In genomic region chr4:82560853-82561744, GRCh38 we compare ENCODE assay signal across 8 cellular contexts. TPM values are rescaled to one million over a fixed set of nuclear protein-coding genes. Genes with fewer than 3 reads are reported as not detected.
A peak's percentile ranks its signal among the peaks of the same experiment; 100 is the strongest.
DNase-seq lines count a peak whose midpoint lies in the region; ATAC-seq, FAIRE-seq and TF ChIP-seq lines count a peak whose summit lies in the region.

No MANE protein-coding gene starts in this region.

- peaks cover 13% of the 10 kb centered on the region for H3K4me1 Mint-ChIP-seq in CD4-positive, alpha-beta T cell (ENCODE audit: low read depth)

- no peak overlapping the region for H3K56ac ChIP-seq in H1 (replicated peaks; ENCODE audit: insufficient read length, low read depth, low read length)

- no peak overlapping the region for H2BK120ac ChIP-seq in H1 (replicated peaks; ENCODE audit: low read depth, low read length)

- H3K4me1 ChIP-seq in H1 (replicated peaks in 1 of 4; ENCODE audit: control insufficient read depth in 3 of 4, insufficient read depth in 4 of 4, low read length in 3 of 4), result peaks cover 0 to 6% (median 4%) of the 10 kb centered on the region in 4 experiments; a peak in 6 of 7 replicates
- peaks cover 0 to 4% of the 10 kb centered on the region in 2 donors for H3K4me1 ChIP-seq in muscle layer of duodenum (ENCODE audit: control insufficient read depth in 1 of 2, insufficient read depth in 2 of 2, low read length in 2 of 2)

- TF ChIP-seq RAD21 in H1 (IDR thresholded peaks at IDR 0.05 in 1 of 2, conservative IDR thresholded peaks at IDR 0.05 in 1 of 2; ENCODE audit: low read depth in 2 of 2, low read length in 2 of 2), result no peak

- H3K4ac ChIP-seq in H1 (replicated peaks; ENCODE audit: insufficient read length, low read depth, low read length), result no peak overlapping the region

- H2BK15ac ChIP-seq in H1 (ENCODE audit: low read length), result no peak overlapping the region; the same call in 1 of the 2 replicates

- POLR2A ChIA-PET in CD4-positive, alpha-beta T cell (lab: Charles Lee), result no interaction called here
- POLR2A ChIA-PET in H1 (lab: Charles Lee; ENCODE audit: partially characterized antibody), result interaction anchor here (1.9 kb wide), 1 partner anchor 132 kb away, joined by 5 read pairs; no protein-coding TSS in a partner anchor

- no peaks in the 10 kb centered on the region for H3K79me1 ChIP-seq in H1 (ENCODE audit: low read depth, low read length)

- no peak overlapping the region for H2AK5ac ChIP-seq in H1 (ENCODE audit: low read depth, low read length)

- no peak overlapping the region for H3K27ac ChIP-seq in CD4-positive, alpha-beta T cell (ENCODE audit: low read depth, low read length)
- H3K27ac ChIP-seq in H1 (ENCODE audit: low read depth, low read length), result no peak overlapping the region
- no peak overlapping the region for H3K27ac ChIP-seq in muscle layer of duodenum (ENCODE audit: low read length)

- H3K18ac ChIP-seq in H1 (ENCODE audit: extremely low read depth, low read length), result no peak overlapping the region

- no peaks in the 10 kb centered on the region for H3K79me2 ChIP-seq in H1 (ENCODE audit: control insufficient read depth in 1 of 2, insufficient read depth in 2 of 2, low read length in 2 of 2)

- TF ChIP-seq EP300 in H1 (IDR thresholded peaks at IDR 0.05; ENCODE audit: borderline replicate concordance in 1 of 2, low read depth in 2 of 2, low read length in 2 of 2), result no peak

- intact Hi-C loops in CD4-positive, alpha-beta T cell (cut with DNase I, micrococcal nuclease), result no loop called here

- H3K36me3 Mint-ChIP-seq in CD4-positive, alpha-beta T cell (ENCODE audit: low read depth), result no peaks in the 10 kb centered on the region

- peaks cover 5% of the 10 kb centered on the region; the same call in 1 of the 2 replicates for H3K23me2 ChIP-seq in H1 (ENCODE audit: low read depth, low read length)

- H4K8ac ChIP-seq in H1 (ENCODE audit: extremely low read depth, insufficient read depth, low read length), result no peak overlapping the region

- H3K9me3 Mint-ChIP-seq in CD4-positive, alpha-beta T cell, result no peaks in the 10 kb centered on the region

- 45% methylated on average over 17 of the region's 55 CpGs; no CpG with 5 or more reads in 1 of the 2 experiments for WGBS in H1 (ENCODE audit: extremely low coverage in 1 of 2, insufficient coverage in 1 of 2, insufficient read length in 1 of 2, insufficient replicate concordance in 2 of 2, low coverage in 1 of 2, low lambda C conversion rate in 2 of 2, missing lambda C conversion rate in 1 of 2), 2 experiments

- H3K9me3 ChIP-seq in CD4-positive, alpha-beta T cell (ENCODE audit: control insufficient read depth, low read length), result no peaks in the 10 kb centered on the region
- H3K9me3 ChIP-seq in H1 (ENCODE audit: insufficient read depth in 2 of 2, low read depth in 1 of 2, low read length in 1 of 2), result no peaks in the 10 kb centered on the region
- no peaks in the 10 kb centered on the region for H3K9me3 ChIP-seq in muscle layer of duodenum (ENCODE audit: control insufficient read depth in 1 of 2, low read length in 2 of 2)

- peak overlapping the region; percentile 60 to 73 (median 66) for H3K4me3 ChIP-seq in H1 (ENCODE audit: extremely low read depth in 1 of 4, insufficient read depth in 2 of 4, low read depth in 3 of 4, low read length in 4 of 4)
- H3K4me3 ChIP-seq in muscle layer of duodenum (ENCODE audit: low read depth in 1 of 2, low read length in 2 of 2), result peak overlapping the region; percentile 55 to 64

- H3K36me3 ChIP-seq in H1 (ENCODE audit: control insufficient read depth in 2 of 4, insufficient read depth in 4 of 4, low read length in 3 of 4) (no peaks in the 10 kb centered on the region), muscle layer of duodenum (ENCODE audit: control insufficient read depth in 1 of 2, insufficient read depth in 2 of 2, low read length in 2 of 2) (no peaks in the 10 kb centered on the region)

- CTCF ChIA-PET in CD4-positive, alpha-beta T cell (lab: Charles Lee), result no interaction called here
- CTCF ChIA-PET in H1 (lab: Charles Lee; ENCODE audit: partially characterized antibody), result interaction anchor here (0.6 to 1.5 kb wide), 10 partner anchors 12 to 178 kb away, joined by 3 to 6 read pairs (median 4); no protein-coding TSS in a partner anchor

- peaks cover 81% of the 10 kb centered on the region for H3K27me3 Mint-ChIP-seq in CD4-positive, alpha-beta T cell

- H2BK20ac ChIP-seq in H1 (ENCODE audit: low read length), result no peak overlapping the region

- no peak overlapping the region for H4K5ac ChIP-seq in H1 (ENCODE audit: insufficient read length, low read depth, low read length)

- H3K9ac ChIP-seq in H1 (replicated peaks in 1 of 4; ENCODE audit: extremely low read depth in 1 of 4, low read depth in 3 of 4, low read length in 3 of 4), result peak overlapping the region in 2 of 4 experiments; percentile 56 to 61; a peak in 2 of 7 replicates

- H3K4me2 ChIP-seq in H1 (ENCODE audit: insufficient read depth in 1 of 2, low read depth in 2 of 2, low read length in 2 of 2), result peak overlapping the region; percentile 82 to 89

- no peak overlapping the region for H3K23ac ChIP-seq in H1 (ENCODE audit: insufficient read length)

- no peaks in the 10 kb centered on the region for H4K20me1 ChIP-seq in H1 (replicated peaks in 1 of 2; ENCODE audit: control insufficient read depth in 1 of 2, insufficient read depth in 2 of 2, low read length in 2 of 2)

- H2AFZ ChIP-seq in H1 (ENCODE audit: low read length), result peak overlapping the region; percentile 94; the same call in 1 of the 2 replicates

- H3K4me3 Mint-ChIP-seq in CD4-positive, alpha-beta T cell, result peak overlapping the region; percentile 69

- H2BK12ac ChIP-seq in H1 (ENCODE audit: low read depth, low read length), result 0 out of 2 replicates have a peak overlapping the region, but pooled peaks have one; percentile 23

- H3K27ac Mint-ChIP-seq in CD4-positive, alpha-beta T cell, result no peak overlapping the region

- no peak overlapping the region for H3K14ac ChIP-seq in H1 (ENCODE audit: insufficient read length)

- H2BK5ac ChIP-seq in H1 (ENCODE audit: low read depth, low read length), result no peak overlapping the region

- H3K27me3 ChIP-seq in CD4-positive, alpha-beta T cell (ENCODE audit: control insufficient read depth, insufficient read depth, low read length), result peaks cover 52% of the 10 kb centered on the region
- peaks cover 0 to 9% (median 7%) of the 10 kb centered on the region in 4 experiments; a peak in 3 of 7 replicates for H3K27me3 ChIP-seq in H1 (replicated peaks in 1 of 4; ENCODE audit: control insufficient read depth in 3 of 4, extremely low read depth in 1 of 4, insufficient read depth in 3 of 4, low read length in 3 of 4)
- no peaks in the 10 kb centered on the region for H3K27me3 ChIP-seq in muscle layer of duodenum (ENCODE audit: low read depth, low read length)

- TF ChIP-seq CTCF in CD4-positive, alpha-beta T cell (IDR thresholded peaks at IDR 0.05), result no peak
- no peak for TF ChIP-seq CTCF in H1 (IDR thresholded peaks at IDR 0.05; ENCODE audit: control extremely low read depth in 1 of 3, insufficient read depth in 1 of 3, low read depth in 1 of 3, low read length in 3 of 3)

- no peak overlapping the region for H4K91ac ChIP-seq in H1 (replicated peaks; ENCODE audit: insufficient read length, low read length)

- no peak for FAIRE-seq in H1 (lab: Jason Lieb, UNC)

- DNase-seq in CD4-positive, alpha-beta T cell, result no peak
- DNase-seq in NCI-H1092 treated with DMSO at 0.1 percent for 48 hours (lab: John Stamatoyannopoulos, UW) (peak; percentile 22), H1 (ENCODE audit: low read depth in 1 of 2, low spot score in 2 of 2) (peak in 1 of 2 experiments; percentile 67), erythroblast (lab: John Stamatoyannopoulos, UW) (no peak), DMS153 treated with DMSO at 0.1 percent for 48 hours (lab: John Stamatoyannopoulos, UW; ENCODE audit: unreplicated experiment) (no peak), medulla oblongata (ENCODE audit: extremely low spot score) (no peak)

- TF ChIP-seq POLR2A in H1 (IDR thresholded peaks at IDR 0.05; ENCODE audit: control extremely low read depth in 1 of 2, low read depth in 2 of 2, low read length in 2 of 2) (no peak), erythroblast (IDR thresholded peaks at IDR 0.05; ENCODE audit: low read length) (no peak)

- no peak for ATAC-seq in CD4-positive, alpha-beta T cell (ENCODE audit: poor library complexity)
- ATAC-seq in HG02759 (IDR thresholded peaks at IDR 0.05; ENCODE audit: unreplicated experiment), result no peak

TF ChIP-seq in H1, 55 proteins besides CTCF, POLR2A, EP300 and RAD21:
- TF ChIP-seq EZH2 (IDR thresholded peaks at IDR 0.05; ENCODE audit: low read depth, low read length, severe bottlenecking) (no peak), YY1 (IDR thresholded peaks at IDR 0.05; ENCODE audit: low read depth, low read length) (no peak), MAX (IDR thresholded peaks at IDR 0.05) (no peak), NRF1 (IDR thresholded peaks at IDR 0.05; ENCODE audit: low read depth, low read length) (no peak), TAF7 (optimal IDR thresholded peaks at IDR 0.05; ENCODE audit: borderline replicate concordance, low read depth, low read length) (no peak), ATF3 (IDR thresholded peaks at IDR 0.05; ENCODE audit: insufficient read depth, low read depth, low read length) (no peak), SUZ12 (IDR thresholded peaks at IDR 0.05; ENCODE audit: low read length) (peak; percentile 42; the same call in 1 of the 2 replicates), KDM4A (IDR thresholded peaks at IDR 0.05; ENCODE audit: low read depth, low read length, severe bottlenecking) (peak; percentile 16), POU5F1 (IDR thresholded peaks at IDR 0.05; ENCODE audit: low read depth, low read length) (no peak), HDAC6 (IDR thresholded peaks at IDR 0.05; ENCODE audit: low read depth, low read length) (no peak)

RNA-seq across cellular contexts. Expression of gene TMEM150C, which starts 0.7 kb away (rescaled TPM):
- total RNA-seq in CD4-positive, alpha-beta T cell, result not detected
- total RNA-seq in H1 (2021; fragmentation: NEBNext Ultra II Directional; extraction: Animal tissue kit (Norgen Biotek cat#: 25700)), result 1.7 and 1.9 TPM in 2 replicates
- 1.2 and 1.5 TPM in 2 replicates for polyA plus RNA-seq in H1 (2011; rRNA removed)
- 1.8 TPM for polyA plus RNA-seq in H1 (2011; cell fraction: cytosol; rRNA removed)
- 0.64 TPM for polyA plus RNA-seq in H1 (2011; cell fraction: nucleus; rRNA removed)
- polyA plus RNA-seq in H1 (2012, experiment 1 of 2), result 2.0 to 2.7 TPM (median 2.5 TPM) in 4 replicates
- 0.43 TPM for polyA plus RNA-seq in H1 (2012, experiment 2 of 2)
- 2.6 TPM for polyA plus RNA-seq in H1 (2013, experiment 1 of 2)
- 2.7 TPM for polyA plus RNA-seq in H1 (2013, experiment 2 of 2)
- polyA minus RNA-seq in H1 (2011; rRNA and poly(A)+ RNA removed), result 1.9 and 3.8 TPM in 2 replicates
- polyA minus RNA-seq in H1 (2011; cell fraction: cytosol; rRNA and poly(A)+ RNA removed), result 2.2 TPM
- polyA minus RNA-seq in H1 (2011; cell fraction: nucleus; rRNA and poly(A)+ RNA removed), result 0.50 TPM
